ENCODE assay signal across 8 cellular contexts in the genomic region with DNA sequence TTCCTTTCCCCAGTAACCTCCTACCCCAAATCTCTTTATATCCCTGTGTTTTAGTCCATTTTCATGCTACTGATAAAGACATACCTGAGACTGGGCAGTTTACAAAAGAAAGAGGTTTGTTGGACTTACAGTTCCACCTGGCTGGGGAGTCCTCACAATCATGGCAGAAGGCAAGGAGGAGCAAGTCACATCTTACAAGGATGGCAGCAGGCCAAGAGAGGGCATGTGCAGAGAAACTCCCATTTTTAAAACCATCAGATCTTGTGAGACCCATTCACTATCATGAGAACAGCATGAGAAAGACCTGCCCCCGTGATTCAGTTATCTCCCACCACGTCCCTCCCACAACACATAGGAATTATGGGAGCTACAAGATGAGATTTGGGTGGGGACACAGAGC.
DNase-seq lines count a peak whose midpoint lies in the region; ATAC-seq and TF ChIP-seq lines count a peak whose summit lies in the region.
"Not testable (repeated sequence)": the region's sequence is repeated elsewhere in the genome, so short reads cannot be mapped to it uniquely, and the experiment has no call there.

No MANE protein-coding gene starts in this region.

- H3K27me3 ChIP-seq in DND-41 (ENCODE audit: insufficient read depth, low read length, poor library complexity); thymus (ENCODE audit: control insufficient read depth, insufficient read depth): not testable (repeated sequence)

- H3K4me3 Mint-ChIP-seq in CD14-positive monocyte; activated CD4-positive, alpha-beta T cell treated with anti-CD3 and anti-CD28 coated beads for 36 hours; activated CD8-positive, alpha-beta T cell treated with anti-CD3 and anti-CD28 coated beads, Interleukin-2, amount 10 ng/mL, durations not matched to agents 7 days and 5 days; activated naive CD4-positive, alpha-beta T cell treated with anti-CD3 and anti-CD28 coated beads, Interleukin-2, amount 10 ng/mL, durations not matched to agents 7 days and 5 days: not testable (repeated sequence)
- peak overlapping the region; percentile 16 for H3K4me3 Mint-ChIP-seq in central memory CD8-positive, alpha-beta T cell
- peak overlapping the region in 7 of 10 donors; percentile 29 to 83 (median 55) for H3K4me3 Mint-ChIP-seq in naive thymus-derived CD8-positive, alpha-beta T cell

- H3K27me3 Mint-ChIP-seq in CD14-positive monocyte (ENCODE audit: low read depth in 3 of 3); activated CD4-positive, alpha-beta T cell treated with anti-CD3 and anti-CD28 coated beads for 36 hours; activated CD8-positive, alpha-beta T cell treated with anti-CD3 and anti-CD28 coated beads, Interleukin-2, amount 10 ng/mL, durations not matched to agents 7 days and 5 days (ENCODE audit: low read depth); activated naive CD4-positive, alpha-beta T cell treated with anti-CD3 and anti-CD28 coated beads, Interleukin-2, amount 10 ng/mL, durations not matched to agents 7 days and 5 days; central memory CD8-positive, alpha-beta T cell; naive thymus-derived CD8-positive, alpha-beta T cell: not testable (repeated sequence)

- intact Hi-C loops in CD14-positive monocyte (cut with micrococcal nuclease): loop anchor here in 1 of 2 donors (10.0 kb wide), 1 partner anchor 771 kb away; no protein-coding TSS in a partner anchor
- intact Hi-C loops in activated CD4-positive, alpha-beta T cell treated with anti-CD3 and anti-CD28 coated beads for 36 hours (cut with DNase I, micrococcal nuclease): loop anchor here in 1 of 2 experiments (2.0 to 10.0 kb wide), 2 partner anchors 73 to 381 kb away; a partner anchor contains a TSS

- peaks cover 13% of the 10 kb centered on the region for H3K9me3 ChIP-seq in DND-41 (ENCODE audit: insufficient read depth, low read length, severe bottlenecking)
- not testable (repeated sequence) for H3K9me3 ChIP-seq in thymus (ENCODE audit: control insufficient read depth)

- WGBS in thymus: 99% methylated on average over 2 of the region's 2 CpGs

- peaks cover 32 to 36% of the 10 kb centered on the region in 2 donors for H3K36me3 Mint-ChIP-seq in CD14-positive monocyte
- H3K36me3 Mint-ChIP-seq in activated CD4-positive, alpha-beta T cell treated with anti-CD3 and anti-CD28 coated beads for 36 hours (ENCODE audit: low read depth): peaks cover 20% of the 10 kb centered on the region
- H3K36me3 Mint-ChIP-seq in activated CD8-positive, alpha-beta T cell treated with anti-CD3 and anti-CD28 coated beads, Interleukin-2, amount 10 ng/mL, durations not matched to agents 7 days and 5 days (ENCODE audit: low read depth): peaks cover 46% of the 10 kb centered on the region
- peaks cover 35% of the 10 kb centered on the region for H3K36me3 Mint-ChIP-seq in activated naive CD4-positive, alpha-beta T cell treated with anti-CD3 and anti-CD28 coated beads, Interleukin-2, amount 10 ng/mL, durations not matched to agents 7 days and 5 days
- H3K36me3 Mint-ChIP-seq in central memory CD8-positive, alpha-beta T cell (ENCODE audit: insufficient read depth): peaks cover 11% of the 10 kb centered on the region
- H3K36me3 Mint-ChIP-seq in naive thymus-derived CD8-positive, alpha-beta T cell: not testable (repeated sequence)

- peaks cover 7 to 28% (median 16%) of the 10 kb centered on the region in 7 donors for H3K9me3 Mint-ChIP-seq in CD14-positive monocyte
- peaks cover 17% of the 10 kb centered on the region for H3K9me3 Mint-ChIP-seq in activated CD4-positive, alpha-beta T cell treated with anti-CD3 and anti-CD28 coated beads for 36 hours (ENCODE audit: low read depth)
- H3K9me3 Mint-ChIP-seq in activated CD8-positive, alpha-beta T cell treated with anti-CD3 and anti-CD28 coated beads, Interleukin-2, amount 10 ng/mL, durations not matched to agents 7 days and 5 days (ENCODE audit: insufficient read depth): peaks cover 20% of the 10 kb centered on the region
- H3K9me3 Mint-ChIP-seq in activated naive CD4-positive, alpha-beta T cell treated with anti-CD3 and anti-CD28 coated beads, Interleukin-2, amount 10 ng/mL, durations not matched to agents 7 days and 5 days: peaks cover 17% of the 10 kb centered on the region
- H3K9me3 Mint-ChIP-seq in central memory CD8-positive, alpha-beta T cell; naive thymus-derived CD8-positive, alpha-beta T cell: not testable (repeated sequence)

- CTCF ChIA-PET in activated CD4-positive, alpha-beta T cell treated with anti-CD3 and anti-CD28 coated beads for 36 hours (lab: Charles Lee): interaction anchor here (2.0 to 4.7 kb wide), 2 partner anchors 11 to 13 kb away, joined by 13 to 22 read pairs; no protein-coding TSS in a partner anchor
- CTCF ChIA-PET in activated CD8-positive, alpha-beta T cell treated with anti-CD3 and anti-CD28 coated beads, Interleukin-2, amount 10 ng/mL, durations not matched to agents 7 days and 5 days (lab: Charles Lee): interaction anchor here (2.3 to 8.1 kb wide), 5 partner anchors 9 to 31 kb away, joined by 7 to 98 read pairs (median 57); no protein-coding TSS in a partner anchor
- CTCF ChIA-PET in activated naive CD4-positive, alpha-beta T cell treated with anti-CD3 and anti-CD28 coated beads, Interleukin-2, amount 10 ng/mL, durations not matched to agents 7 days and 5 days (lab: Charles Lee): interaction anchor here (3.5 kb wide), 1 partner anchor 21 kb away, joined by 31 read pairs; no protein-coding TSS in a partner anchor

- DNase-seq in CD14-positive monocyte (ENCODE audit: low spot score); DND-41; activated CD4-positive, alpha-beta T cell treated with anti-CD3 and anti-CD28 coated beads for 36 hours; activated CD8-positive, alpha-beta T cell treated with anti-CD3 and anti-CD28 coated beads, Interleukin-2, amount 10 ng/mL, durations not matched to agents 7 days and 5 days; activated naive CD4-positive, alpha-beta T cell treated with anti-CD3 and anti-CD28 coated beads, Interleukin-2, amount 10 ng/mL, durations not matched to agents 7 days and 5 days; central memory CD8-positive, alpha-beta T cell (ENCODE audit: low spot score in 2 of 2); naive thymus-derived CD8-positive, alpha-beta T cell: not testable (repeated sequence)

- H3K27ac ChIP-seq in DND-41 (ENCODE audit: low read length) (peak overlapping the region; percentile 82), thymus (ENCODE audit: low read depth) (peak overlapping the region; percentile 81)

- H3K79me2 ChIP-seq in DND-41 (ENCODE audit: insufficient read depth, low read length): not testable (repeated sequence)

- not testable (repeated sequence) for H4K20me1 ChIP-seq in DND-41 (ENCODE audit: insufficient read depth, low read length)

- H3K4me1 Mint-ChIP-seq in CD14-positive monocyte: peaks cover 53% of the 10 kb centered on the region
- peaks cover 87% of the 10 kb centered on the region for H3K4me1 Mint-ChIP-seq in activated CD4-positive, alpha-beta T cell treated with anti-CD3 and anti-CD28 coated beads for 36 hours
- H3K4me1 Mint-ChIP-seq in activated CD8-positive, alpha-beta T cell treated with anti-CD3 and anti-CD28 coated beads, Interleukin-2, amount 10 ng/mL, durations not matched to agents 7 days and 5 days (ENCODE audit: low read depth): peaks cover 92% of the 10 kb centered on the region
- peaks cover 92% of the 10 kb centered on the region for H3K4me1 Mint-ChIP-seq in activated naive CD4-positive, alpha-beta T cell treated with anti-CD3 and anti-CD28 coated beads, Interleukin-2, amount 10 ng/mL, durations not matched to agents 7 days and 5 days
- H3K4me1 Mint-ChIP-seq in central memory CD8-positive, alpha-beta T cell: peaks cover 76% of the 10 kb centered on the region
- H3K4me1 Mint-ChIP-seq in naive thymus-derived CD8-positive, alpha-beta T cell: peaks cover 59 to 99% (median 94%) of the 10 kb centered on the region in 4 donors

- ATAC-seq in DND-41 (ENCODE audit: insufficient read depth, low read depth); activated CD4-positive, alpha-beta T cell treated with anti-CD3 and anti-CD28 coated beads for 36 hours; activated CD8-positive, alpha-beta T cell treated with anti-CD3 and anti-CD28 coated beads, Interleukin-2, amount 10 ng/mL, durations not matched to agents 7 days and 5 days; central memory CD8-positive, alpha-beta T cell (replicated peaks; ENCODE audit: extremely low read depth, poor library complexity, severe bottlenecking); naive thymus-derived CD8-positive, alpha-beta T cell: not testable (repeated sequence)

- H2AFZ ChIP-seq in DND-41 (ENCODE audit: low read depth, low read length): not testable (repeated sequence)

- H3K4me1 ChIP-seq in DND-41 (ENCODE audit: insufficient read depth, low read length) (peaks cover 66% of the 10 kb centered on the region), thymus (ENCODE audit: control insufficient read depth, insufficient read depth, low read length) (peaks cover 63% of the 10 kb centered on the region)

- POLR2A ChIA-PET in activated CD4-positive, alpha-beta T cell treated with anti-CD3 and anti-CD28 coated beads for 36 hours (lab: Charles Lee); activated CD8-positive, alpha-beta T cell treated with anti-CD3 and anti-CD28 coated beads, Interleukin-2, amount 10 ng/mL, durations not matched to agents 7 days and 5 days (lab: Charles Lee): not testable (repeated sequence)
- POLR2A ChIA-PET in naive thymus-derived CD8-positive, alpha-beta T cell (lab: Charles Lee): interaction anchor here (2.5 to 3.1 kb wide), 3 partner anchors 12 to 21 kb away, joined by 15 to 35 read pairs (median 26); no protein-coding TSS in a partner anchor

- H3K4me2 ChIP-seq in DND-41 (ENCODE audit: insufficient read depth, low read length): not testable (repeated sequence)

- H3K9ac ChIP-seq in DND-41 (ENCODE audit: low read depth, low read length): not testable (repeated sequence)

- H3K27ac Mint-ChIP-seq in CD14-positive monocyte: peak overlapping the region in 4 of 7 donors; percentile 51 to 99 (median 66)
- H3K27ac Mint-ChIP-seq in activated CD4-positive, alpha-beta T cell treated with anti-CD3 and anti-CD28 coated beads for 36 hours: peak overlapping the region; percentile 53
- peak overlapping the region; percentile 76 for H3K27ac Mint-ChIP-seq in activated CD8-positive, alpha-beta T cell treated with anti-CD3 and anti-CD28 coated beads, Interleukin-2, amount 10 ng/mL, durations not matched to agents 7 days and 5 days
- peak overlapping the region; percentile 96 for H3K27ac Mint-ChIP-seq in activated naive CD4-positive, alpha-beta T cell treated with anti-CD3 and anti-CD28 coated beads, Interleukin-2, amount 10 ng/mL, durations not matched to agents 7 days and 5 days
- H3K27ac Mint-ChIP-seq in central memory CD8-positive, alpha-beta T cell (ENCODE audit: low read depth): not testable (repeated sequence)
- peak overlapping the region in 9 of 10 donors; percentile 24 to 98 (median 79) for H3K27ac Mint-ChIP-seq in naive thymus-derived CD8-positive, alpha-beta T cell

- not testable (repeated sequence) for H3K36me3 ChIP-seq in DND-41 (ENCODE audit: insufficient read depth, low read length); thymus (ENCODE audit: control insufficient read depth, insufficient read depth)

- not testable (repeated sequence) for TF ChIP-seq CTCF in CD14-positive monocyte (IDR thresholded peaks at IDR 0.05); DND-41 (IDR thresholded peaks at IDR 0.05; ENCODE audit: borderline replicate concordance, extremely low read depth, low read length, poor library complexity, severe bottlenecking)

- not testable (repeated sequence) for H3K4me3 ChIP-seq in DND-41 (ENCODE audit: low read depth in 1 of 2, low read length in 2 of 2); thymus (ENCODE audit: low read length)
